In the genomic region with DNA sequence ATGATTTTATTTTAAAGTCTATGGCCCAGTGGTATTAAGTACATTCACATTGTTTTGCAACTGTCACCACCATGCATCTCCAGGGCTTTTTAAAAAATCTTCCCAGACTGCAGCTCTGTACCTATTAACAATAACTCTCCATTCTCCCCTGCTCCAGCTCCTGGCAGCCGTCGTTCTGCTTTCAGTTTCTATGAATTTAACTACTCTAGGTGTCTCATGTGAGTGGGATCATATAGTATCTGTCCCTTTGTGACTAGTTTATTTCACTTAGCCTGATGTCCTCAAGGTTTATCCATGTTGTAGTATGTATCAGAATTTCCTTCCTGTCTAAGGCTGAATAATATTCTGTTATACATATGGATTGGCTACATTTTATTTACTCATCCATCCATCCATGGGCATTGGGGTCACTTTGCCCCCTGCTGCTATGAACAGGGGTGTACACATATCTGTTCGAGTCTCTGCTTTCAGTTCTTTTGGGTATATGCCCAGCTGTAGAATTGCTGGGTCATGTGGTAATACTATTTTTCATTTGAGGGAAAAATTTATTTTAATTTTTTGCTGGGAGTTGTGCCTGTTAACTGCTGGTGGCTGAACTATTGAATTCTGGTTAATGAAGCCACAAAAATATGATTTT, we compare ENCODE assay signal across 11 cellular contexts.
DNase-seq lines count a peak whose midpoint lies in the region; ATAC-seq and TF ChIP-seq lines count a peak whose summit lies in the region.
"Had no signal": no experiment of that assay in that cellular context is flagged by ENCODE, and none has a peak within 500 bp of the region (broad histone marks: within the 10 kb centered on the region; RNA-seq: fewer than 3 reads in every experiment).

No MANE protein-coding gene starts in this region.

- H3K4me1 ChIP-seq in gastroesophageal sphincter = peaks cover 34 to 91% (median 41%) of the 10 kb centered on the region in 3 donors

- H3K9me3 ChIP-seq in gastroesophageal sphincter = no peaks in the 10 kb centered on the region

- H3K4me3 ChIP-seq in GM12865 (ENCODE audit: low read depth, low read length) = no peak overlapping the region
- no peak overlapping the region for H3K4me3 ChIP-seq in gastroesophageal sphincter

- peaks cover 0 to 52% of the 10 kb centered on the region in 2 donors for H3K36me3 ChIP-seq in gastroesophageal sphincter

- DNase-seq in GM12865 (ENCODE audit: low read depth) (peak; percentile 29), superior temporal gyrus (ENCODE audit: extremely low spot score) (no peak)
- DNase-seq in activated CD8-positive, alpha-beta memory T cell treated with anti-CD3 and anti-CD28 coated beads for 24 hours = no peak
- DNase-seq: activated T-cell treated with anti-CD3 and anti-CD28 coated beads for 4 hours, cortex of kidney, occipital lobe had no signal

- no peak for TF ChIP-seq POLR2A in gastroesophageal sphincter (IDR thresholded peaks at IDR 0.05)

- peak; percentile 60 for ATAC-seq in GM21360 (IDR thresholded peaks at IDR 0.05; ENCODE audit: unreplicated experiment)
- ATAC-seq in HG03520 (IDR thresholded peaks at IDR 0.05; ENCODE audit: unreplicated experiment) = peak; percentile 48
- no peak for ATAC-seq in gastroesophageal sphincter
- ATAC-seq in HG03565 (IDR thresholded peaks at IDR 0.05; ENCODE audit: unreplicated experiment) = no peak
- ATAC-seq in HG03460 (IDR thresholded peaks at IDR 0.05; ENCODE audit: unreplicated experiment) = no peak

- TF ChIP-seq CTCF in GM12865 (IDR thresholded peaks at IDR 0.05; ENCODE audit: insufficient read depth, low read depth, low read length, missing control alignments) (peak; percentile 14), gastroesophageal sphincter (IDR thresholded peaks at IDR 0.05) (peak in 1 of 4 experiments; percentile 10)

- 10 to 29% methylated on average over 3 of the region's 3 CpGs for WGBS in gastroesophageal sphincter (ENCODE audit: low coverage in 1 of 2), 2 donors

- H3K27ac ChIP-seq in gastroesophageal sphincter = peak overlapping the region; percentile 69 to 79 (median 77)

- H3K27me3 ChIP-seq in gastroesophageal sphincter = no peaks in the 10 kb centered on the region

- TF ChIP-seq EP300 in gastroesophageal sphincter (IDR thresholded peaks at IDR 0.05) = no peak

Comparison
In these comparisons a context has a peak if more than half of its experiments do, and no peak if none do; other contexts are left out.
1. ATAC-seq: peak in GM21360 (single experiment) and HG03520 (single experiment); none in gastroesophageal sphincter (single experiment), HG03565 (single experiment) and HG03460 (single experiment).